17 cellular contexts compared by ENCODE assay signal in the genomic region with DNA sequence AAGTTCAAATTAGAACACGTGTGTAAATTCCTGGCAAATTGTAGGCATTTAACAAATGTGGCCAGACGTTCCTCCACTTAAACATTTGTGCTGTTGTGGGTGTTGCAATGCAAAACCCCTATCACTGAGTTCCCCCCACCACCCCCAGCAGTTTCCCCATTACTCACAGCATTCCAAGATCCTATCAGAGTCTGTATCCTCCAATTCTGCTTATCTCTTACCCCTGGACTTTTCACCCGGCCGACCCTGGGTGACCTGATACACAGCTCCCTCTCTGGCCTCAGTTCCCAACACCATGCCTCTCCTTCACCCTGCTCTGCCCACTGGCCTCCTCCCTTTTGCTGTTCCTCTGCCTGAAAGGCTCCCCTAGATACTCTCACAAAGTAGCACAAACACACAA.
"Had no signal": no experiment of that assay in that cellular context is flagged by ENCODE, and none has a peak within 500 bp of the region (broad histone marks: within the 10 kb centered on the region; RNA-seq: fewer than 3 reads in every experiment).

No MANE protein-coding gene starts in this region.

- H3K27me3 ChIP-seq: body of pancreas, left lung, neutrophil, transverse colon had no signal

- H3K36me3 ChIP-seq: left lung, neutrophil, transverse colon had no signal

- H3K4me3 ChIP-seq: body of pancreas, left lung, transverse colon had no signal

- DNase-seq: activated CD4-positive, alpha-beta T cell treated with anti-CD3 and anti-CD28 coated beads, Interleukin-2, amount 10 ng/mL, durations not matched to agents 7 days and 5 days; activated CD4-positive, CD25-positive, alpha-beta regulatory T cell; activated CD8-positive, alpha-beta memory T cell treated with anti-CD3 and anti-CD28 coated beads for 24 hours; activated gamma-delta T cell treated with Interleukin-2 at 50 U/mL for 16 hours; amygdala; body of pancreas; left lung; naive thymus-derived CD8-positive, alpha-beta T cell; posterior cingulate gyrus; stimulated activated CD4-positive, alpha-beta T cell treated with anti-CD3 and anti-CD28 coated beads, Interleukin-15, amount 100 ng/mL, for 24 hours; stimulated activated CD4-positive, alpha-beta T cell treated with anti-CD3 and anti-CD28 coated beads, Interleukin-4, amount 100 ng/mL, for 4 hours; stimulated activated CD8-positive, alpha-beta memory T cell treated with anti-CD3 and anti-CD28 coated beads, Interleukin-4, amount 100 ng/mL, for 48 hours; stimulated activated naive CD4-positive, alpha-beta T cell treated with Interleukin-2 at 50 U/mL for 16 hours; substantia nigra; T-helper 2 cell; transverse colon had no signal

- ATAC-seq: body of pancreas; left lung; naive thymus-derived CD8-positive, alpha-beta T cell had no signal

- H3K27ac ChIP-seq: body of pancreas, left lung, neutrophil, transverse colon had no signal

- H3K4me1 ChIP-seq: body of pancreas, left lung, transverse colon had no signal
